Comparison of ENCODE assay signal across 1 cellular context in the genomic region with DNA sequence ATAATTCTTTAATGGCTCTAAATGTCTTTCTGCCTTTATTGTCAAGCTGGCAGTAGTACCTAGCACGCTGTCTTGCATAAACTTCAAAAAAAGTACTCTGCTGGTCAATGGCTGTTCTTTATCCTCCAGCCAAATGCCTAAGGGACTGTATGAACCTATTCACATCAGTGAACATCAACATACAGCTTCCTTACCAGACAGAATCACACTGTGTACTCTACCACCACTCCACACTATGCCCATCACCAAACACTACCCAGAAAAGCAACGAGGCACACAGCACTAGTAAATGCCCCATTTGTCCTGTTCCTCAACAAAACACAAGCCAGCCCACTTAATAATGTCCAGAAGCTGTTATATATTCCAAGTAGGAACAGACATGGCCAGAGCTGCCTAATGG.
TF ChIP-seq lines count a peak whose summit lies in the region.

No MANE protein-coding gene starts in this region.

TF ChIP-seq in GM23338, 12 proteins besides CTCF, POLR2A, EP300 and RAD21:
- TF ChIP-seq, protein P1, sequence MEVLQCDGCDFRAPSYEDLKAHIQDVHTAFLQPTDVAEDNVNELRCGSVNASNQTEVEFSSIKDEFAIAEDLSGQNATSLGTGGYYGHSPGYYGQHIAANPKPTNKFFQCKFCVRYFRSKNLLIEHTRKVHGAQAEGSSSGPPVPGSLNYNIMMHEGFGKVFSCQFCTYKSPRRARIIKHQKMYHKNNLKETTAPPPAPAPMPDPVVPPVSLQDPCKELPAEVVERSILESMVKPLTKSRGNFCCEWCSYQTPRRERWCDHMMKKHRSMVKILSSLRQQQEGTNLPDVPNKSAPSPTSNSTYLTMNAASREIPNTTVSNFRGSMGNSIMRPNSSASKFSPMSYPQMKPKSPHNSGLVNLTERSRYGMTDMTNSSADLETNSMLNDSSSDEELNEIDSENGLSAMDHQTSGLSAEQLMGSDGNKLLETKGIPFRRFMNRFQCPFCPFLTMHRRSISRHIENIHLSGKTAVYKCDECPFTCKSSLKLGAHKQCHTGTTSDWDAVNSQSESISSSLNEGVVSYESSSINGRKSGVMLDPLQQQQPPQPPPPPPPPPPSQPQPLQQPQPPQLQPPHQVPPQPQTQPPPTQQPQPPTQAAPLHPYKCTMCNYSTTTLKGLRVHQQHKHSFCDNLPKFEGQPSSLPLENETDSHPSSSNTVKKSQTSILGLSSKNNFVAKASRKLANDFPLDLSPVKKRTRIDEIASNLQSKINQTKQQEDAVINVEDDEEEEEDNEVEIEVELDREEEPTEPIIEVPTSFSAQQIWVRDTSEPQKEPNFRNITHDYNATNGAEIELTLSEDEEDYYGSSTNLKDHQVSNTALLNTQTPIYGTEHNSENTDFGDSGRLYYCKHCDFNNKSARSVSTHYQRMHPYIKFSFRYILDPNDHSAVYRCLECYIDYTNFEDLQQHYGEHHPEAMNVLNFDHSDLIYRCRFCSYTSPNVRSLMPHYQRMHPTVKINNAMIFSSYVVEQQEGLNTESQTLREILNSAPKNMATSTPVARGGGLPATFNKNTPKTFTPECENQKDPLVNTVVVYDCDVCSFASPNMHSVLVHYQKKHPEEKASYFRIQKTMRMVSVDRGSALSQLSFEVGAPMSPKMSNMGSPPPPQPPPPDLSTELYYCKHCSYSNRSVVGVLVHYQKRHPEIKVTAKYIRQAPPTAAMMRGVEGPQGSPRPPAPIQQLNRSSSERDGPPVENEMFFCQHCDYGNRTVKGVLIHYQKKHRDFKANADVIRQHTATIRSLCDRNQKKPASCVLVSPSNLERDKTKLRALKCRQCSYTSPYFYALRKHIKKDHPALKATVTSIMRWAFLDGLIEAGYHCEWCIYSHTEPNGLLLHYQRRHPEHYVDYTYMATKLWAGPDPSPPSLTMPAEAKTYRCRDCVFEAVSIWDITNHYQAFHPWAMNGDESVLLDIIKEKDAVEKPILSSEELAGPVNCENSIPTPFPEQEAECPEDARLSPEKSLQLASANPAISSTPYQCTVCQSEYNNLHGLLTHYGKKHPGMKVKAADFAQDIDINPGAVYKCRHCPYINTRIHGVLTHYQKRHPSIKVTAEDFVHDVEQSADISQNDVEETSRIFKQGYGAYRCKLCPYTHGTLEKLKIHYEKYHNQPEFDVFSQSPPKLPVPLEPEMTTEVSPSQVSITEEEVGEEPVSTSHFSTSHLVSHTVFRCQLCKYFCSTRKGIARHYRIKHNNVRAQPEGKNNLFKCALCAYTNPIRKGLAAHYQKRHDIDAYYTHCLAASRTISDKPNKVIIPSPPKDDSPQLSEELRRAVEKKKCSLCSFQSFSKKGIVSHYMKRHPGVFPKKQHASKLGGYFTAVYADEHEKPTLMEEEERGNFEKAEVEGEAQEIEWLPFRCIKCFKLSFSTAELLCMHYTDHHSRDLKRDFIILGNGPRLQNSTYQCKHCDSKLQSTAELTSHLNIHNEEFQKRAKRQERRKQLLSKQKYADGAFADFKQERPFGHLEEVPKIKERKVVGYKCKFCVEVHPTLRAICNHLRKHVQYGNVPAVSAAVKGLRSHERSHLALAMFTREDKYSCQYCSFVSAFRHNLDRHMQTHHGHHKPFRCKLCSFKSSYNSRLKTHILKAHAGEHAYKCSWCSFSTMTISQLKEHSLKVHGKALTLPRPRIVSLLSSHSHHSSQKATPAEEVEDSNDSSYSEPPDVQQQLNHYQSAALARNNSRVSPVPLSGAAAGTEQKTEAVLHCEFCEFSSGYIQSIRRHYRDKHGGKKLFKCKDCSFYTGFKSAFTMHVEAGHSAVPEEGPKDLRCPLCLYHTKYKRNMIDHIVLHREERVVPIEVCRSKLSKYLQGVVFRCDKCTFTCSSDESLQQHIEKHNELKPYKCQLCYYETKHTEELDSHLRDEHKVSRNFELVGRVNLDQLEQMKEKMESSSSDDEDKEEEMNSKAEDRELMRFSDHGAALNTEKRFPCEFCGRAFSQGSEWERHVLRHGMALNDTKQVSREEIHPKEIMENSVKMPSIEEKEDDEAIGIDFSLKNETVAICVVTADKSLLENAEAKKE (CRISPR knock-in tag; IDR thresholded peaks at IDR 0.05), result no peak
- TF ChIP-seq, protein P2, sequence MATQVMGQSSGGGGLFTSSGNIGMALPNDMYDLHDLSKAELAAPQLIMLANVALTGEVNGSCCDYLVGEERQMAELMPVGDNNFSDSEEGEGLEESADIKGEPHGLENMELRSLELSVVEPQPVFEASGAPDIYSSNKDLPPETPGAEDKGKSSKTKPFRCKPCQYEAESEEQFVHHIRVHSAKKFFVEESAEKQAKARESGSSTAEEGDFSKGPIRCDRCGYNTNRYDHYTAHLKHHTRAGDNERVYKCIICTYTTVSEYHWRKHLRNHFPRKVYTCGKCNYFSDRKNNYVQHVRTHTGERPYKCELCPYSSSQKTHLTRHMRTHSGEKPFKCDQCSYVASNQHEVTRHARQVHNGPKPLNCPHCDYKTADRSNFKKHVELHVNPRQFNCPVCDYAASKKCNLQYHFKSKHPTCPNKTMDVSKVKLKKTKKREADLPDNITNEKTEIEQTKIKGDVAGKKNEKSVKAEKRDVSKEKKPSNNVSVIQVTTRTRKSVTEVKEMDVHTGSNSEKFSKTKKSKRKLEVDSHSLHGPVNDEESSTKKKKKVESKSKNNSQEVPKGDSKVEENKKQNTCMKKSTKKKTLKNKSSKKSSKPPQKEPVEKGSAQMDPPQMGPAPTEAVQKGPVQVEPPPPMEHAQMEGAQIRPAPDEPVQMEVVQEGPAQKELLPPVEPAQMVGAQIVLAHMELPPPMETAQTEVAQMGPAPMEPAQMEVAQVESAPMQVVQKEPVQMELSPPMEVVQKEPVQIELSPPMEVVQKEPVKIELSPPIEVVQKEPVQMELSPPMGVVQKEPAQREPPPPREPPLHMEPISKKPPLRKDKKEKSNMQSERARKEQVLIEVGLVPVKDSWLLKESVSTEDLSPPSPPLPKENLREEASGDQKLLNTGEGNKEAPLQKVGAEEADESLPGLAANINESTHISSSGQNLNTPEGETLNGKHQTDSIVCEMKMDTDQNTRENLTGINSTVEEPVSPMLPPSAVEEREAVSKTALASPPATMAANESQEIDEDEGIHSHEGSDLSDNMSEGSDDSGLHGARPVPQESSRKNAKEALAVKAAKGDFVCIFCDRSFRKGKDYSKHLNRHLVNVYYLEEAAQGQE (IDR thresholded peaks at IDR 0.05; ENCODE audit: unreplicated experiment), result no peak
- TF ChIP-seq CREB1 (CRISPR knock-in tag; IDR thresholded peaks at IDR 0.05; ENCODE audit: low read depth) (no peak), STAT1 (IDR thresholded peaks at IDR 0.05; ENCODE audit: unreplicated experiment) (no peak), POLR2AphosphoS5 (IDR thresholded peaks at IDR 0.05; ENCODE audit: low read depth) (no peak), ZNF114 (CRISPR knock-in tag; IDR thresholded peaks at IDR 0.05) (no peak), ZNF331 (CRISPR knock-in tag; IDR thresholded peaks at IDR 0.05; ENCODE audit: low read depth) (no peak), EZH2phosphoT487 (IDR thresholded peaks at IDR 0.05; ENCODE audit: unreplicated experiment) (no peak), EZH2 (IDR thresholded peaks at IDR 0.05; ENCODE audit: low read depth, unreplicated experiment) (no peak), JUNB (IDR thresholded peaks at IDR 0.05; ENCODE audit: unreplicated experiment) (no peak), NANOG (IDR thresholded peaks at IDR 0.05; ENCODE audit: borderline replicate concordance) (no peak)
- TF ChIP-seq, protein P3, sequence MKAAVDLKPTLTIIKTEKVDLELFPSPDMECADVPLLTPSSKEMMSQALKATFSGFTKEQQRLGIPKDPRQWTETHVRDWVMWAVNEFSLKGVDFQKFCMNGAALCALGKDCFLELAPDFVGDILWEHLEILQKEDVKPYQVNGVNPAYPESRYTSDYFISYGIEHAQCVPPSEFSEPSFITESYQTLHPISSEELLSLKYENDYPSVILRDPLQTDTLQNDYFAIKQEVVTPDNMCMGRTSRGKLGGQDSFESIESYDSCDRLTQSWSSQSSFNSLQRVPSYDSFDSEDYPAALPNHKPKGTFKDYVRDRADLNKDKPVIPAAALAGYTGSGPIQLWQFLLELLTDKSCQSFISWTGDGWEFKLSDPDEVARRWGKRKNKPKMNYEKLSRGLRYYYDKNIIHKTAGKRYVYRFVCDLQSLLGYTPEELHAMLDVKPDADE (IDR thresholded peaks at IDR 0.05), result no peak
